In the genomic region with DNA sequence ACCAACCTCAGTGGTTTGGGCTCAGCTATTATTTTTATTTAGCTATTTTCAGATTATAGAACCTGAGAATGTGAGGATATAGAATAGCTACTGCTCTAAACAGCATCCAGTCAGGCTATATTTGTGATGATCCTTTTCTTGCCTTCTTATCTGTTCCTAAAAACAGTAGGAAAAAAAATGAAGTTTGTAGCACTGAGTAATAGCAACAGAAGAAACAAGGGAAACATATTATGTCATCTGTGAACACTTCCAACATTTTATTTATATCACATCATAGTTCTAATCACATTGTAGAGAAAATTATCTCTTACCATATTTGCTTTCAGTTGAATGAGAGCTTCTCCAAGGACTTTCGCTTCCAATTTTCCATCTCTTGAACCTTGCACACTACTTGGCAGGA, we compare ENCODE assay signal across 1 cellular context.
TF ChIP-seq lines count a peak whose summit lies in the region.

No MANE protein-coding gene starts in this region.

TF ChIP-seq in GM23338, 12 proteins besides CTCF, POLR2A, EP300 and RAD21 (continued from another document):
- TF ChIP-seq, protein P1, sequence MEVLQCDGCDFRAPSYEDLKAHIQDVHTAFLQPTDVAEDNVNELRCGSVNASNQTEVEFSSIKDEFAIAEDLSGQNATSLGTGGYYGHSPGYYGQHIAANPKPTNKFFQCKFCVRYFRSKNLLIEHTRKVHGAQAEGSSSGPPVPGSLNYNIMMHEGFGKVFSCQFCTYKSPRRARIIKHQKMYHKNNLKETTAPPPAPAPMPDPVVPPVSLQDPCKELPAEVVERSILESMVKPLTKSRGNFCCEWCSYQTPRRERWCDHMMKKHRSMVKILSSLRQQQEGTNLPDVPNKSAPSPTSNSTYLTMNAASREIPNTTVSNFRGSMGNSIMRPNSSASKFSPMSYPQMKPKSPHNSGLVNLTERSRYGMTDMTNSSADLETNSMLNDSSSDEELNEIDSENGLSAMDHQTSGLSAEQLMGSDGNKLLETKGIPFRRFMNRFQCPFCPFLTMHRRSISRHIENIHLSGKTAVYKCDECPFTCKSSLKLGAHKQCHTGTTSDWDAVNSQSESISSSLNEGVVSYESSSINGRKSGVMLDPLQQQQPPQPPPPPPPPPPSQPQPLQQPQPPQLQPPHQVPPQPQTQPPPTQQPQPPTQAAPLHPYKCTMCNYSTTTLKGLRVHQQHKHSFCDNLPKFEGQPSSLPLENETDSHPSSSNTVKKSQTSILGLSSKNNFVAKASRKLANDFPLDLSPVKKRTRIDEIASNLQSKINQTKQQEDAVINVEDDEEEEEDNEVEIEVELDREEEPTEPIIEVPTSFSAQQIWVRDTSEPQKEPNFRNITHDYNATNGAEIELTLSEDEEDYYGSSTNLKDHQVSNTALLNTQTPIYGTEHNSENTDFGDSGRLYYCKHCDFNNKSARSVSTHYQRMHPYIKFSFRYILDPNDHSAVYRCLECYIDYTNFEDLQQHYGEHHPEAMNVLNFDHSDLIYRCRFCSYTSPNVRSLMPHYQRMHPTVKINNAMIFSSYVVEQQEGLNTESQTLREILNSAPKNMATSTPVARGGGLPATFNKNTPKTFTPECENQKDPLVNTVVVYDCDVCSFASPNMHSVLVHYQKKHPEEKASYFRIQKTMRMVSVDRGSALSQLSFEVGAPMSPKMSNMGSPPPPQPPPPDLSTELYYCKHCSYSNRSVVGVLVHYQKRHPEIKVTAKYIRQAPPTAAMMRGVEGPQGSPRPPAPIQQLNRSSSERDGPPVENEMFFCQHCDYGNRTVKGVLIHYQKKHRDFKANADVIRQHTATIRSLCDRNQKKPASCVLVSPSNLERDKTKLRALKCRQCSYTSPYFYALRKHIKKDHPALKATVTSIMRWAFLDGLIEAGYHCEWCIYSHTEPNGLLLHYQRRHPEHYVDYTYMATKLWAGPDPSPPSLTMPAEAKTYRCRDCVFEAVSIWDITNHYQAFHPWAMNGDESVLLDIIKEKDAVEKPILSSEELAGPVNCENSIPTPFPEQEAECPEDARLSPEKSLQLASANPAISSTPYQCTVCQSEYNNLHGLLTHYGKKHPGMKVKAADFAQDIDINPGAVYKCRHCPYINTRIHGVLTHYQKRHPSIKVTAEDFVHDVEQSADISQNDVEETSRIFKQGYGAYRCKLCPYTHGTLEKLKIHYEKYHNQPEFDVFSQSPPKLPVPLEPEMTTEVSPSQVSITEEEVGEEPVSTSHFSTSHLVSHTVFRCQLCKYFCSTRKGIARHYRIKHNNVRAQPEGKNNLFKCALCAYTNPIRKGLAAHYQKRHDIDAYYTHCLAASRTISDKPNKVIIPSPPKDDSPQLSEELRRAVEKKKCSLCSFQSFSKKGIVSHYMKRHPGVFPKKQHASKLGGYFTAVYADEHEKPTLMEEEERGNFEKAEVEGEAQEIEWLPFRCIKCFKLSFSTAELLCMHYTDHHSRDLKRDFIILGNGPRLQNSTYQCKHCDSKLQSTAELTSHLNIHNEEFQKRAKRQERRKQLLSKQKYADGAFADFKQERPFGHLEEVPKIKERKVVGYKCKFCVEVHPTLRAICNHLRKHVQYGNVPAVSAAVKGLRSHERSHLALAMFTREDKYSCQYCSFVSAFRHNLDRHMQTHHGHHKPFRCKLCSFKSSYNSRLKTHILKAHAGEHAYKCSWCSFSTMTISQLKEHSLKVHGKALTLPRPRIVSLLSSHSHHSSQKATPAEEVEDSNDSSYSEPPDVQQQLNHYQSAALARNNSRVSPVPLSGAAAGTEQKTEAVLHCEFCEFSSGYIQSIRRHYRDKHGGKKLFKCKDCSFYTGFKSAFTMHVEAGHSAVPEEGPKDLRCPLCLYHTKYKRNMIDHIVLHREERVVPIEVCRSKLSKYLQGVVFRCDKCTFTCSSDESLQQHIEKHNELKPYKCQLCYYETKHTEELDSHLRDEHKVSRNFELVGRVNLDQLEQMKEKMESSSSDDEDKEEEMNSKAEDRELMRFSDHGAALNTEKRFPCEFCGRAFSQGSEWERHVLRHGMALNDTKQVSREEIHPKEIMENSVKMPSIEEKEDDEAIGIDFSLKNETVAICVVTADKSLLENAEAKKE (CRISPR knock-in tag; IDR thresholded peaks at IDR 0.05), result no peak
- TF ChIP-seq, protein P2, sequence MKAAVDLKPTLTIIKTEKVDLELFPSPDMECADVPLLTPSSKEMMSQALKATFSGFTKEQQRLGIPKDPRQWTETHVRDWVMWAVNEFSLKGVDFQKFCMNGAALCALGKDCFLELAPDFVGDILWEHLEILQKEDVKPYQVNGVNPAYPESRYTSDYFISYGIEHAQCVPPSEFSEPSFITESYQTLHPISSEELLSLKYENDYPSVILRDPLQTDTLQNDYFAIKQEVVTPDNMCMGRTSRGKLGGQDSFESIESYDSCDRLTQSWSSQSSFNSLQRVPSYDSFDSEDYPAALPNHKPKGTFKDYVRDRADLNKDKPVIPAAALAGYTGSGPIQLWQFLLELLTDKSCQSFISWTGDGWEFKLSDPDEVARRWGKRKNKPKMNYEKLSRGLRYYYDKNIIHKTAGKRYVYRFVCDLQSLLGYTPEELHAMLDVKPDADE (IDR thresholded peaks at IDR 0.05), result no peak
- TF ChIP-seq EZH2phosphoT487 (IDR thresholded peaks at IDR 0.05; ENCODE audit: unreplicated experiment) (no peak), ZNF331 (CRISPR knock-in tag; IDR thresholded peaks at IDR 0.05; ENCODE audit: low read depth) (no peak), ZNF114 (CRISPR knock-in tag; IDR thresholded peaks at IDR 0.05) (no peak), JUNB (IDR thresholded peaks at IDR 0.05; ENCODE audit: unreplicated experiment) (no peak), EZH2 (IDR thresholded peaks at IDR 0.05; ENCODE audit: low read depth, unreplicated experiment) (no peak), CREB1 (CRISPR knock-in tag; IDR thresholded peaks at IDR 0.05; ENCODE audit: low read depth) (no peak), NANOG (IDR thresholded peaks at IDR 0.05; ENCODE audit: borderline replicate concordance) (no peak), POLR2AphosphoS5 (IDR thresholded peaks at IDR 0.05; ENCODE audit: low read depth) (no peak)
